ENCODE assay signal across 2 cellular contexts in genomic region chr14:21326972-21327371, GRCh38.
TF ChIP-seq lines count a peak whose summit lies in the region.

No MANE protein-coding gene starts in this region.

TF ChIP-seq in GM23338, 12 proteins besides CTCF, POLR2A, EP300 and RAD21:
- TF ChIP-seq JUNB (IDR thresholded peaks at IDR 0.05; ENCODE audit: unreplicated experiment), result no peak
- TF ChIP-seq CREB1 (CRISPR knock-in tag; IDR thresholded peaks at IDR 0.05; ENCODE audit: low read depth), result no peak

TF ChIP-seq in GM12878, 131 proteins besides CTCF, POLR2A, EP300 and RAD21:
- no peak for TF ChIP-seq SPI1 (IDR thresholded peaks at IDR 0.05; ENCODE audit: borderline replicate concordance, insufficient read depth, low read depth, low read length)
- TF ChIP-seq, protein P1, sequence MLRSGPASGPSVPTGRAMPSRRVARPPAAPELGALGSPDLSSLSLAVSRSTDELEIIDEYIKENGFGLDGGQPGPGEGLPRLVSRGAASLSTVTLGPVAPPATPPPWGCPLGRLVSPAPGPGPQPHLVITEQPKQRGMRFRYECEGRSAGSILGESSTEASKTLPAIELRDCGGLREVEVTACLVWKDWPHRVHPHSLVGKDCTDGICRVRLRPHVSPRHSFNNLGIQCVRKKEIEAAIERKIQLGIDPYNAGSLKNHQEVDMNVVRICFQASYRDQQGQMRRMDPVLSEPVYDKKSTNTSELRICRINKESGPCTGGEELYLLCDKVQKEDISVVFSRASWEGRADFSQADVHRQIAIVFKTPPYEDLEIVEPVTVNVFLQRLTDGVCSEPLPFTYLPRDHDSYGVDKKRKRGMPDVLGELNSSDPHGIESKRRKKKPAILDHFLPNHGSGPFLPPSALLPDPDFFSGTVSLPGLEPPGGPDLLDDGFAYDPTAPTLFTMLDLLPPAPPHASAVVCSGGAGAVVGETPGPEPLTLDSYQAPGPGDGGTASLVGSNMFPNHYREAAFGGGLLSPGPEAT (IDR thresholded peaks at IDR 0.05; ENCODE audit: low read depth), result no peak
- TF ChIP-seq CBFB (IDR thresholded peaks at IDR 0.05; ENCODE audit: low read depth), result no peak
- TF ChIP-seq EED (IDR thresholded peaks at IDR 0.05; ENCODE audit: low read depth), result no peak
- no peak for TF ChIP-seq TCF3 (IDR thresholded peaks at IDR 0.05; ENCODE audit: borderline replicate concordance, insufficient read depth, low read depth, low read length)
- TF ChIP-seq GABPA (IDR thresholded peaks at IDR 0.05; ENCODE audit: low read depth), result no peak
- no peak for TF ChIP-seq RAD51 (IDR thresholded peaks at IDR 0.05)
- no peak for TF ChIP-seq IKZF1 (conservative IDR thresholded peaks at IDR 0.05)
- no peak for TF ChIP-seq MTA3 (IDR thresholded peaks at IDR 0.05; ENCODE audit: borderline replicate concordance, low read length)
- TF ChIP-seq SUZ12 (IDR thresholded peaks at IDR 0.05; ENCODE audit: unreplicated experiment), result no peak
- no peak for TF ChIP-seq KDM1A (IDR thresholded peaks at IDR 0.05; ENCODE audit: borderline replicate concordance)
- TF ChIP-seq PAX5 (IDR thresholded peaks at IDR 0.05; ENCODE audit: borderline replicate concordance, low read depth, low read length), result no peak
- TF ChIP-seq RBBP5 (conservative IDR thresholded peaks at IDR 0.05), result no peak
- TF ChIP-seq, protein P2, sequence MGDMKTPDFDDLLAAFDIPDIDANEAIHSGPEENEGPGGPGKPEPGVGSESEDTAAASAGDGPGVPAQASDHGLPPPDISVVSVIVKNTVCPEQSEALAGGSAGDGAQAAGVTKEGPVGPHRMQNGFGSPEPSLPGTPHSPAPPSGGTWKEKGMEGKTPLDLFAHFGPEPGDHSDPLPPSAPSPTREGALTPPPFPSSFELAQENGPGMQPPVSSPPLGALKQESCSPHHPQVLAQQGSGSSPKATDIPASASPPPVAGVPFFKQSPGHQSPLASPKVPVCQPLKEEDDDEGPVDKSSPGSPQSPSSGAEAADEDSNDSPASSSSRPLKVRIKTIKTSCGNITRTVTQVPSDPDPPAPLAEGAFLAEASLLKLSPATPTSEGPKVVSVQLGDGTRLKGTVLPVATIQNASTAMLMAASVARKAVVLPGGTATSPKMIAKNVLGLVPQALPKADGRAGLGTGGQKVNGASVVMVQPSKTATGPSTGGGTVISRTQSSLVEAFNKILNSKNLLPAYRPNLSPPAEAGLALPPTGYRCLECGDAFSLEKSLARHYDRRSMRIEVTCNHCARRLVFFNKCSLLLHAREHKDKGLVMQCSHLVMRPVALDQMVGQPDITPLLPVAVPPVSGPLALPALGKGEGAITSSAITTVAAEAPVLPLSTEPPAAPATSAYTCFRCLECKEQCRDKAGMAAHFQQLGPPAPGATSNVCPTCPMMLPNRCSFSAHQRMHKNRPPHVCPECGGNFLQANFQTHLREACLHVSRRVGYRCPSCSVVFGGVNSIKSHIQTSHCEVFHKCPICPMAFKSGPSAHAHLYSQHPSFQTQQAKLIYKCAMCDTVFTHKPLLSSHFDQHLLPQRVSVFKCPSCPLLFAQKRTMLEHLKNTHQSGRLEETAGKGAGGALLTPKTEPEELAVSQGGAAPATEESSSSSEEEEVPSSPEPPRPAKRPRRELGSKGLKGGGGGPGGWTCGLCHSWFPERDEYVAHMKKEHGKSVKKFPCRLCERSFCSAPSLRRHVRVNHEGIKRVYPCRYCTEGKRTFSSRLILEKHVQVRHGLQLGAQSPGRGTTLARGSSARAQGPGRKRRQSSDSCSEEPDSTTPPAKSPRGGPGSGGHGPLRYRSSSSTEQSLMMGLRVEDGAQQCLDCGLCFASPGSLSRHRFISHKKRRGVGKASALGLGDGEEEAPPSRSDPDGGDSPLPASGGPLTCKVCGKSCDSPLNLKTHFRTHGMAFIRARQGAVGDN (IDR thresholded peaks at IDR 0.05), result no peak
- TF ChIP-seq CHD2 (IDR thresholded peaks at IDR 0.05; ENCODE audit: borderline replicate concordance, low read depth, low read length), result no peak
- no peak for TF ChIP-seq CBX3 (IDR thresholded peaks at IDR 0.05; ENCODE audit: borderline replicate concordance, low read depth)
- no peak for TF ChIP-seq CBX5 (IDR thresholded peaks at IDR 0.05; ENCODE audit: low read depth)
- TF ChIP-seq, protein P3, sequence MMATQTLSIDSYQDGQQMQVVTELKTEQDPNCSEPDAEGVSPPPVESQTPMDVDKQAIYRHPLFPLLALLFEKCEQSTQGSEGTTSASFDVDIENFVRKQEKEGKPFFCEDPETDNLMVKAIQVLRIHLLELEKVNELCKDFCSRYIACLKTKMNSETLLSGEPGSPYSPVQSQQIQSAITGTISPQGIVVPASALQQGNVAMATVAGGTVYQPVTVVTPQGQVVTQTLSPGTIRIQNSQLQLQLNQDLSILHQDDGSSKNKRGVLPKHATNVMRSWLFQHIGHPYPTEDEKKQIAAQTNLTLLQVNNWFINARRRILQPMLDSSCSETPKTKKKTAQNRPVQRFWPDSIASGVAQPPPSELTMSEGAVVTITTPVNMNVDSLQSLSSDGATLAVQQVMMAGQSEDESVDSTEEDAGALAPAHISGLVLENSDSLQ (IDR thresholded peaks at IDR 0.05), result no peak
- no peak for TF ChIP-seq ZBED1 (IDR thresholded peaks at IDR 0.05; ENCODE audit: borderline replicate concordance)
